Comparison of ENCODE assay signal across 7 cellular contexts in genomic region chr2:221063568-221063967, GRCh38.
"Had no signal": no experiment of that assay in that cellular context is flagged by ENCODE, and none has a peak within 500 bp of the region (broad histone marks: within the 10 kb centered on the region; RNA-seq: fewer than 3 reads in every experiment).

No MANE protein-coding gene starts in this region.

- H3K4me1 Mint-ChIP-seq: H9 had no signal

- ATAC-seq: K562 had no signal

- FAIRE-seq: H54, HTR-8/SVneo, K562 had no signal

- H3K4me3 ChIP-seq: K562 had no signal

- DNase-seq: GOT3, H9, HCEC 1CT, IMR-90 had no signal

- H3K4me3 Mint-ChIP-seq: H9 had no signal

- H3K27ac Mint-ChIP-seq: H9 had no signal
